In genomic region chr1:67535474-67535873, GRCh38 we compare ENCODE assay signal across 10 cellular contexts.
DNase-seq lines count a peak whose midpoint lies in the region; ATAC-seq, FAIRE-seq and TF ChIP-seq lines count a peak whose summit lies in the region.
"Had no signal": no experiment of that assay in that cellular context is flagged by ENCODE, and none has a peak within 500 bp of the region (broad histone marks: within the 10 kb centered on the region; RNA-seq: fewer than 3 reads in every experiment).

No MANE protein-coding gene starts in this region.

- H3K4me3 ChIP-seq in OCI-LY1 (ENCODE audit: low read depth, low read length, poor library complexity, severe bottlenecking) = no peak overlapping the region
- H3K4me3 ChIP-seq in pancreas = no peak overlapping the region

- WGBS in pancreas, 2 donors = 1 to 4% methylated on average over 5 of the region's 5 CpGs

- H3K4me2 ChIP-seq in OCI-LY1 (ENCODE audit: low read length) = no peak overlapping the region

- no peak overlapping the region for H3K4me3 Mint-ChIP-seq in Calu3 (ENCODE audit: low read depth, unreplicated experiment)
- H3K4me3 Mint-ChIP-seq: stimulated activated naive CD8-positive, alpha-beta T cell treated with anti-CD3 and anti-CD28 coated beads, Interleukin-15, Interleukin-2, amounts not matched to agents 100 ng/mL and 50 ng/mL, for 24 hours had no signal

- H3K27ac Mint-ChIP-seq in Calu3 (ENCODE audit: unreplicated experiment) = no peak overlapping the region
- H3K27ac Mint-ChIP-seq: stimulated activated naive CD8-positive, alpha-beta T cell treated with anti-CD3 and anti-CD28 coated beads, Interleukin-15, Interleukin-2, amounts not matched to agents 100 ng/mL and 50 ng/mL, for 24 hours had no signal

- H3K9me2 ChIP-seq in OCI-LY1 (ENCODE audit: low read depth, low read length) = no peaks in the 10 kb centered on the region

- H3K9ac ChIP-seq in OCI-LY1 (ENCODE audit: low read length) = no peak overlapping the region

- H3K4me1 Mint-ChIP-seq in Calu3 (ENCODE audit: low read depth, unreplicated experiment) = no peaks in the 10 kb centered on the region

- H3K27me3 ChIP-seq in OCI-LY1 (ENCODE audit: insufficient read depth, low read length) (no peaks in the 10 kb centered on the region), pancreas (no peaks in the 10 kb centered on the region)

- H2AFZ ChIP-seq in OCI-LY1 (ENCODE audit: low read length) = no peak overlapping the region

- H4K20me1 ChIP-seq in OCI-LY1 (ENCODE audit: insufficient read depth, low read length) = no peaks in the 10 kb centered on the region

- H3K9me3 Mint-ChIP-seq in Calu3 (ENCODE audit: low read depth, unreplicated experiment) = no peaks in the 10 kb centered on the region
- H3K9me3 Mint-ChIP-seq: stimulated activated naive CD8-positive, alpha-beta T cell treated with anti-CD3 and anti-CD28 coated beads, Interleukin-15, Interleukin-2, amounts not matched to agents 100 ng/mL and 50 ng/mL, for 24 hours had no signal

- intact Hi-C loops in Calu3 (cut with micrococcal nuclease; ENCODE audit: unreplicated experiment) (loop anchor here (1.0 to 10.0 kb wide), 2 partner anchors 149 to 225 kb away; partner anchors contain the start of gene GADD45A), pancreas (cut with DNase I) (loop anchor here in 2 of 3 donors (10.0 kb wide), 2 partner anchors 219 to 229 kb away; no protein-coding TSS in a partner anchor)

- DNase-seq in Calu3 = peak; percentile 89
- peak; percentile 5 for DNase-seq in activated T-helper 9 cell treated with anti-CD3 and anti-CD28 coated beads, Interleukin-2, amount 50 U/mL, for 16 hours (ENCODE audit: low read depth)
- peak; percentile 56 for DNase-seq in glomerular endothelial cell (ENCODE audit: extremely low read depth, low read depth, low spot score)
- DNase-seq in pancreas = peak; percentile 60 to 87 (median 83)

- ATAC-seq in GM19395 (IDR thresholded peaks at IDR 0.05; ENCODE audit: unreplicated experiment) (peak; percentile 75), HG03520 (IDR thresholded peaks at IDR 0.05; ENCODE audit: unreplicated experiment) (peak; percentile 80), pancreas (peak; percentile 78 to 89 (median 84)), HG03139 (IDR thresholded peaks at IDR 0.05; ENCODE audit: unreplicated experiment) (no peak)

- H3K36me3 Mint-ChIP-seq in Calu3 (ENCODE audit: insufficient read depth, unreplicated experiment) = no peaks in the 10 kb centered on the region

- BruUV-seq in Calu3 (replicated peaks; lab: Mats Ljungman, UMichigan) = no TSS peak

- no peaks in the 10 kb centered on the region for H3K79me2 ChIP-seq in OCI-LY1 (ENCODE audit: insufficient read depth, low read length)

- H3K27ac ChIP-seq in OCI-LY1 (ENCODE audit: low read depth, low read length, poor library complexity, severe bottlenecking) (no peak overlapping the region), pancreas (no peak overlapping the region)

- H3K27me3 Mint-ChIP-seq in Calu3 (ENCODE audit: unreplicated experiment) = no peaks in the 10 kb centered on the region

- H3F3A ChIP-seq in OCI-LY1 (ENCODE audit: insufficient read depth, low read length) = no peaks in the 10 kb centered on the region

- no peak for FAIRE-seq in pancreas (lab: Jason Lieb, UNC)
- FAIRE-seq: TTC549 had no signal

- H3K9me3 ChIP-seq in OCI-LY1 (ENCODE audit: low read length) (no peaks in the 10 kb centered on the region), pancreas (no peaks in the 10 kb centered on the region)

- TF ChIP-seq CTCF in Calu3 (IDR thresholded peaks at IDR 0.05; ENCODE audit: unreplicated experiment) = peak; percentile 83
- TF ChIP-seq CTCF in OCI-LY1 (IDR thresholded peaks at IDR 0.05; ENCODE audit: low read length) = peak; percentile 97
- peak; percentile 79 to 90 (median 86) for TF ChIP-seq CTCF in pancreas (IDR thresholded peaks at IDR 0.05)

- CTCF ChIA-PET in Calu3 (lab: Charles Lee) = interaction anchor here (1.0 to 4.0 kb wide), 7 partner anchors 17 to 236 kb away, joined by 3 to 48 read pairs (median 4); partner anchors contain the start of gene GADD45A

- no peaks in the 10 kb centered on the region for H3K36me3 ChIP-seq in OCI-LY1 (ENCODE audit: insufficient read depth, low read length)
- no peaks in the 10 kb centered on the region for H3K36me3 ChIP-seq in pancreas

- peaks cover 23% of the 10 kb centered on the region for H3K4me1 ChIP-seq in OCI-LY1 (ENCODE audit: insufficient read depth, low read length, severe bottlenecking)
- H3K4me1 ChIP-seq in pancreas = peaks cover 1 to 10% (median 5%) of the 10 kb centered on the region in 3 donors

Comparison
In these comparisons a context has a peak if more than half of its experiments do, and no peak if none do; other contexts are left out.
1. DNase-seq: peak in every context shown above with its lines; median percentile 89 in Calu3; 83 in pancreas; 56 in glomerular endothelial cell; 5 in activated T-helper 9 cell treated with anti-CD3 and anti-CD28 coated beads, Interleukin-2, amount 50 U/mL, for 16 hours.